Comparison of ENCODE assay signal across 21 cellular contexts in genomic region chr1:3800795-3801194, GRCh38. TPM values are rescaled to one million over a fixed set of nuclear protein-coding genes. Genes with fewer than 3 reads are reported as not detected.
"Had no signal": no experiment of that assay in that cellular context is flagged by ENCODE, and none has a peak within 500 bp of the region (broad histone marks: within the 10 kb centered on the region; RNA-seq: fewer than 3 reads in every experiment).

No MANE protein-coding gene starts in this region.

RNA-seq across cellular contexts. Expression of gene SMIM1, which starts 28.2 kb away (rescaled TPM):
- total RNA-seq: myocyte; natural killer cell treated with Interleukin-12 subunit alpha and Interleukin-12 subunit beta and Interleukin-15 and Interleukin-18, amount 100 ng/mL, for 72 hours; vagina had no signal

RNA-seq across cellular contexts. Expression of gene CCDC27, which starts 48.5 kb away (rescaled TPM):
- total RNA-seq: colonic mucosa; dermis blood vessel endothelial cell; epithelial cell of proximal tubule; esophagus squamous epithelium; gastroesophageal sphincter; left lung; lower lobe of right lung; mesothelial cell of epicardium; mucosa of gallbladder; myocyte; natural killer cell treated with Interleukin-12 subunit alpha and Interleukin-12 subunit beta and Interleukin-15 and Interleukin-18, amount 100 ng/mL, for 72 hours; ovary; posterior vena cava; right atrium auricular region; sigmoid colon; subcutaneous adipose tissue; tibial nerve; upper lobe of right lung; vagina had no signal
- polyA plus RNA-seq: immature natural killer cell, keratinocyte, sigmoid colon had no signal
